ENCODE assay signal across 1 cellular context in the genomic region with DNA sequence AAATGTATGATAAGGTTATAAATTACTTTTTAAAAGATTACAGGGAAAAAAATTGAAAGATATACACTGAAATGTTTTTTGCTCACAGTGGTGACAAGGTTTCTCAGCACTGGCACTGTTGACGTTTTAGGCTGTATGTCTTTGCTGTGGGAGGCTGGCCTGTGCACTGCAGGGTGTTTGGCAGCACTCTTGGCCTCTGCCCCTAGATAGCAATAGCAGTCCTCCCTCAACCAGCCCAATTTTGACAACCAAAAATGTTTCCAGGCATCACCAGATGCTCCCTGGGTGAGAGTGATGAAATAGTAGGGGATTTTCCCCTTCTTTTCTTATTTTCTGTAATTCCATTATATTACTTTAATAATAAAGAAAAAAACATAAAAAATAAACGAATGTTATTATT.
TF ChIP-seq lines count a peak whose summit lies in the region.

No MANE protein-coding gene starts in this region.

TF ChIP-seq in GM12878, 131 proteins besides CTCF, POLR2A, EP300 and RAD21:
- TF ChIP-seq ZBTB11 (CRISPR knock-in tag; IDR thresholded peaks at IDR 0.05) (no peak), NR2F1 (conservative IDR thresholded peaks at IDR 0.05) (peak; percentile 64; the same call in 1 of the 2 replicates), SMAD1 (IDR thresholded peaks at IDR 0.05; ENCODE audit: low read depth, partially characterized antibody) (peak; percentile 30), TARDBP (IDR thresholded peaks at IDR 0.05; ENCODE audit: borderline replicate concordance) (no peak), PAX5 (IDR thresholded peaks at IDR 0.05; ENCODE audit: borderline replicate concordance, low read depth, low read length) (no peak), NFIC (IDR thresholded peaks at IDR 0.05; ENCODE audit: low read depth, low read length) (0 out of 2 replicates have a peak, but pooled peaks have one; percentile 7), ZNF592 (IDR thresholded peaks at IDR 0.05) (peak; percentile 62; the same call in 1 of the 2 replicates), POLR2AphosphoS5 (IDR thresholded peaks at IDR 0.05; ENCODE audit: low read length) (peak; percentile 76), DPF2 (IDR thresholded peaks at IDR 0.05) (no peak), SMC3 (IDR thresholded peaks at IDR 0.05; ENCODE audit: borderline replicate concordance, low read length) (peak; percentile 15; the same call in 1 of the 2 replicates), MLLT1 (IDR thresholded peaks at IDR 0.05) (peak; percentile 88; the same call in 1 of the 2 replicates), PAX8 (IDR thresholded peaks at IDR 0.05) (0 out of 2 replicates have a peak, but pooled peaks have one; percentile 10), POLR2AphosphoS2 (IDR thresholded peaks at IDR 0.05; ENCODE audit: low read depth, low read length) (peak; percentile 65; the same call in 1 of the 2 replicates), FOS (IDR thresholded peaks at IDR 0.05; ENCODE audit: borderline replicate concordance, extremely low read depth, insufficient read length) (no peak), MXI1 (IDR thresholded peaks at IDR 0.05; ENCODE audit: low read depth, low read length) (0 out of 2 replicates have a peak, but pooled peaks have one; percentile 49), SUZ12 (IDR thresholded peaks at IDR 0.05; ENCODE audit: unreplicated experiment) (no peak)
- TF ChIP-seq, protein P1, sequence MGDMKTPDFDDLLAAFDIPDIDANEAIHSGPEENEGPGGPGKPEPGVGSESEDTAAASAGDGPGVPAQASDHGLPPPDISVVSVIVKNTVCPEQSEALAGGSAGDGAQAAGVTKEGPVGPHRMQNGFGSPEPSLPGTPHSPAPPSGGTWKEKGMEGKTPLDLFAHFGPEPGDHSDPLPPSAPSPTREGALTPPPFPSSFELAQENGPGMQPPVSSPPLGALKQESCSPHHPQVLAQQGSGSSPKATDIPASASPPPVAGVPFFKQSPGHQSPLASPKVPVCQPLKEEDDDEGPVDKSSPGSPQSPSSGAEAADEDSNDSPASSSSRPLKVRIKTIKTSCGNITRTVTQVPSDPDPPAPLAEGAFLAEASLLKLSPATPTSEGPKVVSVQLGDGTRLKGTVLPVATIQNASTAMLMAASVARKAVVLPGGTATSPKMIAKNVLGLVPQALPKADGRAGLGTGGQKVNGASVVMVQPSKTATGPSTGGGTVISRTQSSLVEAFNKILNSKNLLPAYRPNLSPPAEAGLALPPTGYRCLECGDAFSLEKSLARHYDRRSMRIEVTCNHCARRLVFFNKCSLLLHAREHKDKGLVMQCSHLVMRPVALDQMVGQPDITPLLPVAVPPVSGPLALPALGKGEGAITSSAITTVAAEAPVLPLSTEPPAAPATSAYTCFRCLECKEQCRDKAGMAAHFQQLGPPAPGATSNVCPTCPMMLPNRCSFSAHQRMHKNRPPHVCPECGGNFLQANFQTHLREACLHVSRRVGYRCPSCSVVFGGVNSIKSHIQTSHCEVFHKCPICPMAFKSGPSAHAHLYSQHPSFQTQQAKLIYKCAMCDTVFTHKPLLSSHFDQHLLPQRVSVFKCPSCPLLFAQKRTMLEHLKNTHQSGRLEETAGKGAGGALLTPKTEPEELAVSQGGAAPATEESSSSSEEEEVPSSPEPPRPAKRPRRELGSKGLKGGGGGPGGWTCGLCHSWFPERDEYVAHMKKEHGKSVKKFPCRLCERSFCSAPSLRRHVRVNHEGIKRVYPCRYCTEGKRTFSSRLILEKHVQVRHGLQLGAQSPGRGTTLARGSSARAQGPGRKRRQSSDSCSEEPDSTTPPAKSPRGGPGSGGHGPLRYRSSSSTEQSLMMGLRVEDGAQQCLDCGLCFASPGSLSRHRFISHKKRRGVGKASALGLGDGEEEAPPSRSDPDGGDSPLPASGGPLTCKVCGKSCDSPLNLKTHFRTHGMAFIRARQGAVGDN (IDR thresholded peaks at IDR 0.05), result peak; percentile 78
